Comparison of ENCODE assay signal across 36 cellular contexts in the genomic region with DNA sequence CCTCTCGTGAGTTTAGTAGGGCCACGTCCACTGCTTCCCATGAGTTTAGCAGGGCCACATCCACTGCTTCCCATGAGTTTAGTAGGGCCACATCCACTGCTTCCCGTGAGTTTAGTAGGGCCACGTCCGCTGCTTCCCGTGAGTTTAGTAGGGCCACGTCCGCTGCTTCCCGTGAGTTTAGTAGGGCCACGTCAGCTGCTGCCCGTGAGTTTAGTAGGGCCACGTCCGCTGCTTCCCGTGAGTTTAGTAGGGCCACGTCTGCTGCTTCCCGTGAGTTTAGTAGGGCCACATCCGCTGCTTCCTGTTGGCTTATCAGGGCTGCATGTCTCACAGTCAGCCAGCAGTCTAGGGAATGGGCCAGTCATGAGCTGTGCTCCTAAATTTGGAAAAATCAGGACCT.
"Had no signal": no experiment of that assay in that cellular context is flagged by ENCODE, and none has a peak within 500 bp of the region (broad histone marks: within the 10 kb centered on the region; RNA-seq: fewer than 3 reads in every experiment).

No MANE protein-coding gene starts in this region.

- H3K36me3 Mint-ChIP-seq: activated CD8-positive, alpha-beta memory T cell treated with anti-CD3 and anti-CD28 coated beads, Interleukin-2, amount 10 ng/mL, durations not matched to agents 7 days and 5 days; activated naive CD4-positive, alpha-beta T cell treated with anti-CD3 and anti-CD28 coated beads, Interleukin-2, amount 10 ng/mL, durations not matched to agents 7 days and 5 days; activated naive CD4-positive, alpha-beta T cell treated with anti-CD3 and anti-CD28 coated beads, Interleukin-2, amount 50 U/mL, for 24 hours; activated naive CD8-positive, alpha-beta T cell; activated naive CD8-positive, alpha-beta T cell treated with anti-CD3 and anti-CD28 coated beads, Interleukin-2, amount 10 ng/mL, durations not matched to agents 7 days and 5 days; brain had no signal

- H3K4me1 Mint-ChIP-seq: activated B cell treated with CpG ODN at 0.5 μM for 24 hours; activated CD4-positive, alpha-beta memory T cell treated with anti-CD3 and anti-CD28 coated beads, Interleukin-2, amount 10 ng/mL, durations not matched to agents 7 days and 5 days; activated CD4-positive, alpha-beta T cell treated with anti-CD3 and anti-CD28 coated beads, Interleukin-2, amount 10 ng/mL, durations not matched to agents 24 days and 14 days; activated CD8-positive, alpha-beta memory T cell treated with anti-CD3 and anti-CD28 coated beads, Interleukin-2, amount 10 ng/mL, durations not matched to agents 7 days and 5 days; activated naive CD4-positive, alpha-beta T cell treated with anti-CD3 and anti-CD28 coated beads, Interleukin-2, amount 10 ng/mL, durations not matched to agents 7 days and 5 days; activated naive CD4-positive, alpha-beta T cell treated with anti-CD3 and anti-CD28 coated beads, Interleukin-2, amount 50 U/mL, for 24 hours; activated naive CD8-positive, alpha-beta T cell treated with anti-CD3 and anti-CD28 coated beads, Interleukin-2, amount 10 ng/mL, durations not matched to agents 7 days and 5 days; activated naive CD8-positive, alpha-beta T cell treated with anti-CD3 and anti-CD28 coated beads, Interleukin-2, amount 50 U/mL, for 24 hours; central memory CD8-positive, alpha-beta T cell had no signal

- H3K4me3 Mint-ChIP-seq: activated B cell treated with CpG ODN at 0.5 μM for 24 hours; activated CD4-positive, alpha-beta memory T cell treated with anti-CD3 and anti-CD28 coated beads, Interleukin-2, amount 10 ng/mL, durations not matched to agents 7 days and 5 days; activated CD4-positive, alpha-beta T cell treated with anti-CD3 and anti-CD28 coated beads, Interleukin-2, amount 10 ng/mL, durations not matched to agents 24 days and 14 days; activated CD8-positive, alpha-beta memory T cell treated with anti-CD3 and anti-CD28 coated beads, Interleukin-2, amount 10 ng/mL, durations not matched to agents 7 days and 5 days; activated CD8-positive, alpha-beta T cell treated with anti-CD3 and anti-CD28 coated beads, Interleukin-2, amount 10 ng/mL, durations not matched to agents 7 days and 5 days; activated naive CD4-positive, alpha-beta T cell treated with anti-CD3 and anti-CD28 coated beads, Interleukin-2, amount 10 ng/mL, durations not matched to agents 7 days and 5 days; activated naive CD4-positive, alpha-beta T cell treated with anti-CD3 and anti-CD28 coated beads, Interleukin-2, amount 50 U/mL, for 24 hours; activated naive CD8-positive, alpha-beta T cell; activated naive CD8-positive, alpha-beta T cell treated with anti-CD3 and anti-CD28 coated beads, Interleukin-2, amount 10 ng/mL, durations not matched to agents 7 days and 5 days; activated naive CD8-positive, alpha-beta T cell treated with anti-CD3 and anti-CD28 coated beads, Interleukin-2, amount 50 U/mL, for 24 hours; activated T-cell treated with anti-CD3 and anti-CD28 coated beads, Interleukin-2, amount 50 U/mL, for 24 hours; brain; central memory CD8-positive, alpha-beta T cell; T-helper 1 cell treated with Interleukin-12 subunit alpha and Interleukin-12 subunit beta and Interleukin-4 antibody, amounts not matched to agents 30 μg/mL and 1 μg/mL, for 36 hours; T-helper 2 cell treated with Interferon-gamma antibody and Interleukin-4, amounts not matched to agents 5 μg/mL and 100 μg/mL, for 36 hours had no signal

- H3K9me3 Mint-ChIP-seq: activated B cell treated with CpG ODN at 0.5 μM for 24 hours; activated CD4-positive, alpha-beta memory T cell treated with anti-CD3 and anti-CD28 coated beads, Interleukin-2, amount 10 ng/mL, durations not matched to agents 7 days and 5 days; activated CD4-positive, alpha-beta T cell treated with anti-CD3 and anti-CD28 coated beads, Interleukin-2, amount 10 ng/mL, durations not matched to agents 24 days and 14 days; activated naive CD4-positive, alpha-beta T cell treated with anti-CD3 and anti-CD28 coated beads, Interleukin-2, amount 10 ng/mL, durations not matched to agents 7 days and 5 days; activated naive CD4-positive, alpha-beta T cell treated with anti-CD3 and anti-CD28 coated beads, Interleukin-2, amount 50 U/mL, for 24 hours; activated naive CD8-positive, alpha-beta T cell treated with anti-CD3 and anti-CD28 coated beads, Interleukin-2, amount 10 ng/mL, durations not matched to agents 7 days and 5 days; activated naive CD8-positive, alpha-beta T cell treated with anti-CD3 and anti-CD28 coated beads, Interleukin-2, amount 50 U/mL, for 24 hours; activated T-cell treated with anti-CD3 and anti-CD28 coated beads, Interleukin-2, amount 50 U/mL, for 24 hours; activated T-helper 2 cell treated with anti-CD3 and anti-CD28 coated beads, Interferon-gamma antibody, Interleukin-2, Interleukin-4, amounts not matched to agents 10 μg/mL and 5 μg/mL and 100 μg/mL, durations not matched to agents 14 hours and 24 hours and 36 hours; brain; central memory CD8-positive, alpha-beta T cell; T-helper 1 cell treated with Interleukin-12 subunit alpha and Interleukin-12 subunit beta and Interleukin-4 antibody, amounts not matched to agents 30 μg/mL and 1 μg/mL, for 36 hours; T-helper 2 cell treated with Interferon-gamma antibody and Interleukin-4, amounts not matched to agents 5 μg/mL and 100 μg/mL, for 36 hours had no signal

- H3K27ac Mint-ChIP-seq: activated B cell treated with CpG ODN at 0.5 μM for 24 hours; activated CD4-positive, alpha-beta memory T cell treated with anti-CD3 and anti-CD28 coated beads, Interleukin-2, amount 10 ng/mL, durations not matched to agents 7 days and 5 days; activated CD4-positive, alpha-beta T cell treated with anti-CD3 and anti-CD28 coated beads, Interleukin-2, amount 10 ng/mL, durations not matched to agents 24 days and 14 days; activated CD8-positive, alpha-beta memory T cell treated with anti-CD3 and anti-CD28 coated beads, Interleukin-2, amount 10 ng/mL, durations not matched to agents 7 days and 5 days; activated CD8-positive, alpha-beta T cell treated with anti-CD3 and anti-CD28 coated beads, Interleukin-2, amount 10 ng/mL, durations not matched to agents 7 days and 5 days; activated naive CD4-positive, alpha-beta T cell treated with anti-CD3 and anti-CD28 coated beads, Interleukin-2, amount 10 ng/mL, durations not matched to agents 7 days and 5 days; activated naive CD4-positive, alpha-beta T cell treated with anti-CD3 and anti-CD28 coated beads, Interleukin-2, amount 50 U/mL, for 24 hours; activated naive CD8-positive, alpha-beta T cell; activated naive CD8-positive, alpha-beta T cell treated with anti-CD3 and anti-CD28 coated beads, Interleukin-2, amount 10 ng/mL, durations not matched to agents 7 days and 5 days; activated naive CD8-positive, alpha-beta T cell treated with anti-CD3 and anti-CD28 coated beads, Interleukin-2, amount 50 U/mL, for 24 hours; activated T-cell treated with anti-CD3 and anti-CD28 coated beads, Interleukin-2, amount 50 U/mL, for 24 hours; activated T-helper 2 cell treated with anti-CD3 and anti-CD28 coated beads, Interferon-gamma antibody, Interleukin-2, Interleukin-4, amounts not matched to agents 10 μg/mL and 5 μg/mL and 100 μg/mL, durations not matched to agents 14 hours and 24 hours and 36 hours; T-helper 1 cell treated with Interleukin-12 subunit alpha and Interleukin-12 subunit beta and Interleukin-4 antibody, amounts not matched to agents 30 μg/mL and 1 μg/mL, for 36 hours; T-helper 2 cell treated with Interferon-gamma antibody and Interleukin-4, amounts not matched to agents 5 μg/mL and 100 μg/mL, for 36 hours had no signal

- H3K36me3 ChIP-seq: ascending aorta had no signal

- H3K27me3 Mint-ChIP-seq: activated CD4-positive, alpha-beta memory T cell treated with anti-CD3 and anti-CD28 coated beads, Interleukin-2, amount 10 ng/mL, durations not matched to agents 7 days and 5 days; activated CD4-positive, alpha-beta T cell treated with anti-CD3 and anti-CD28 coated beads, Interleukin-2, amount 10 ng/mL, durations not matched to agents 24 days and 14 days; activated CD8-positive, alpha-beta memory T cell treated with anti-CD3 and anti-CD28 coated beads, Interleukin-2, amount 10 ng/mL, durations not matched to agents 7 days and 5 days; activated naive CD4-positive, alpha-beta T cell treated with anti-CD3 and anti-CD28 coated beads, Interleukin-2, amount 10 ng/mL, durations not matched to agents 7 days and 5 days; activated naive CD4-positive, alpha-beta T cell treated with anti-CD3 and anti-CD28 coated beads, Interleukin-2, amount 50 U/mL, for 24 hours; activated naive CD8-positive, alpha-beta T cell treated with anti-CD3 and anti-CD28 coated beads, Interleukin-2, amount 50 U/mL, for 24 hours had no signal

- ATAC-seq: activated CD8-positive, alpha-beta memory T cell treated with anti-CD3 and anti-CD28 coated beads, Interleukin-2, amount 10 ng/mL, durations not matched to agents 7 days and 5 days; activated CD8-positive, alpha-beta T cell treated with anti-CD3 and anti-CD28 coated beads, Interleukin-2, amount 10 ng/mL, durations not matched to agents 7 days and 5 days; activated naive CD8-positive, alpha-beta T cell treated with anti-CD3 and anti-CD28 coated beads, Interleukin-2, amount 50 U/mL, for 24 hours had no signal

- DNase-seq: activated B cell treated with CpG ODN at 0.5 μM for 24 hours; activated CD4-positive, alpha-beta memory T cell treated with anti-CD3 and anti-CD28 coated beads, Interleukin-2, amount 10 ng/mL, durations not matched to agents 7 days and 5 days; activated CD4-positive, alpha-beta T cell treated with anti-CD3 and anti-CD28 coated beads for 4 hours; activated CD4-positive, alpha-beta T cell treated with anti-CD3 and anti-CD28 coated beads, Interleukin-2, amount 10 ng/mL, durations not matched to agents 24 days and 14 days; activated CD4-positive, alpha-beta T cell treated with anti-CD3 and anti-CD28 coated beads, Interleukin-2, amount 50 U/mL, for 48 hours; activated CD4-positive, CD25-positive, alpha-beta regulatory T cell treated with anti-CD3 and anti-CD28 coated beads, Interleukin-2, amount 50 U/mL, for 72 hours; activated CD8-positive, alpha-beta memory T cell treated with anti-CD3 and anti-CD28 coated beads for 24 hours; activated CD8-positive, alpha-beta memory T cell treated with anti-CD3 and anti-CD28 coated beads, Interleukin-2, amount 10 ng/mL, durations not matched to agents 7 days and 5 days; activated CD8-positive, alpha-beta memory T cell treated with anti-CD3 and anti-CD28 coated beads, Interleukin-2, amount 50 U/mL, for 48 hours; activated CD8-positive, alpha-beta T cell treated with anti-CD3 and anti-CD28 coated beads, Interleukin-2, amount 10 ng/mL, durations not matched to agents 7 days and 5 days; activated effector memory CD4-positive, alpha-beta T cell treated with Interleukin-2 at 50 U/mL for 16 hours; activated gamma-delta T cell; activated naive CD4-positive, alpha-beta T cell treated with anti-CD3 and anti-CD28 coated beads, Interleukin-2, amount 10 ng/mL, durations not matched to agents 7 days and 5 days; activated naive CD4-positive, alpha-beta T cell treated with Interleukin-2 at 50 U/mL for 16 hours; activated naive CD8-positive, alpha-beta T cell treated with anti-CD3 and anti-CD28 coated beads, Interleukin-2, amount 10 ng/mL, durations not matched to agents 7 days and 5 days; activated naive CD8-positive, alpha-beta T cell treated with anti-CD3 and anti-CD28 coated beads, Interleukin-2, amount 50 U/mL, for 24 hours; activated T-cell treated with anti-CD3 and anti-CD28 coated beads, Interleukin-2, amount 50 U/mL, for 24 hours; activated T-cell treated with anti-CD3 and anti-CD28 coated beads, Interleukin-2, amount 50 U/mL, for 48 hours; amygdala; anterior cingulate cortex; caudate nucleus; SW 1271; T-helper 1 cell; T-helper 2 cell; T-helper 9 cell had no signal

- H3K4me3 ChIP-seq: ascending aorta had no signal

- H3K9me3 ChIP-seq: ascending aorta had no signal

- H3K27me3 ChIP-seq: ascending aorta had no signal

- H3K27ac ChIP-seq: ascending aorta, VCaP had no signal

- H3K4me1 ChIP-seq: ascending aorta had no signal

- FAIRE-seq: bronchial epithelial cell, TTC549 had no signal
